ENCODE assay signal across 11 cellular contexts in genomic region chr7:83755526-83755925, GRCh38.
"Had no signal": no experiment of that assay in that cellular context is flagged by ENCODE, and none has a peak within 500 bp of the region (broad histone marks: within the 10 kb centered on the region; RNA-seq: fewer than 3 reads in every experiment).

No MANE protein-coding gene starts in this region.

- H3K9me3 ChIP-seq: HAP-1 had no signal

- FAIRE-seq: H1, H54 had no signal

- DNase-seq: GM23248, GOT3, H7, H9, HCEC 1CT, HFFc6 had no signal

- H3K4me3 ChIP-seq: GM23248, GM23338, HAP-1 had no signal

- ATAC-seq: GM23338, HCT116 had no signal

- H3K4me2 ChIP-seq: GM23338 had no signal

- H3K4me1 ChIP-seq: HAP-1 had no signal

- H3K36me3 ChIP-seq: HAP-1 had no signal

- H3K27ac ChIP-seq: GM23248 had no signal

- H2AFZ ChIP-seq: GM23248, GM23338 had no signal

- H3K9ac ChIP-seq: GM23248 had no signal
